In the genomic region with DNA sequence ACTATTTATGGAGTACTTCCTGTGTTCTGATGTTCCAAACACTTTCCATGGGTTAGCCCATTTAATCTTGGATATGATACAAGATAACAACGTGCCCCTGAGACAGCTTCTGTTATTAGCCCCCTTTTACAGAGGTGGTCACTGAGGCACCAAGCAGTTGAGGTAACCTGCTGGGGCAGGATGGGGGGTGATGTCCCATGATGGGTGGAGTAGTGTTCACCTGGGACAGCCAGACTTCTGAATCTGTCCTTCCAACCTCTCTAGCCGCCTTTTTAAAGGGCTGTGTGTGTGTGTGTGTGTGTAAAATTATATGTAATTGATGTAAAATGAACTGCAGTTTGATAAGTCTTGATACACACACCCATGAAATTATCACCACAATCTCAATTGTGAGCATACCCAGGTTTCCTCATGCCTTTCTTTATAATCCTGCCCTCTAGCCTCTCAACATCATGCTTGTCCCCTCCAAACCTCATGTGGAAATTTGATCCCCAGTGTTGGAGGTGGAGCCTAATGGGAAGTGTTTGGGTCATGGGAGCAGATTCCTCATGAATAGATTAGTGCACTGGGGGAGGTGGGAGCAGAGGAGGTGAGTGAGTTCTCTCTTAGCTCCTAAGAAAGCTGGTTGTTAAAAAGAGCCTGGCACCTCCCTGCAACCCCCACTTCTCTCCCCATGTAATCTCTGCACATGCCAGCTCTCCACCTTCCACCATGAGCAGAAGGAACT, we compare ENCODE assay signal across 12 cellular contexts. TPM values are rescaled to one million over a fixed set of nuclear protein-coding genes. Genes with fewer than 3 reads are reported as not detected.
A peak's percentile ranks its signal among the peaks of the same experiment; 100 is the strongest.
DNase-seq lines count a peak whose midpoint lies in the region; ATAC-seq and TF ChIP-seq lines count a peak whose summit lies in the region.
"Had no signal": no experiment of that assay in that cellular context is flagged by ENCODE, and none has a peak within 500 bp of the region (broad histone marks: within the 10 kb centered on the region; RNA-seq: fewer than 3 reads in every experiment).

No MANE protein-coding gene starts in this region.

- peaks cover 0 to 45% (median 34%) of the 10 kb centered on the region in 6 donors for H3K36me3 ChIP-seq in spleen
- peaks cover 0 to 28% of the 10 kb centered on the region in 2 donors for H3K36me3 ChIP-seq in gastrocnemius medialis

- H3K27ac ChIP-seq in spleen (no peak overlapping the region), gastrocnemius medialis (no peak overlapping the region)
- H3K27ac ChIP-seq: left ventricle myocardium inferior, psoas muscle had no signal

- DNase-seq in activated T-cell treated with anti-CD3 and anti-CD28 coated beads, Interleukin-2, amount 50 U/mL, for 24 hours: no peak
- no peak for DNase-seq in activated T-cell treated with anti-CD3 and anti-CD28 coated beads, Interleukin-2, amount 50 U/mL, for 48 hours
- DNase-seq in NCI-H69 (lab: John Stamatoyannopoulos, UW): peak; percentile 42
- DNase-seq in spleen: peak; percentile 10
- DNase-seq in OCI-M1 (lab: John Stamatoyannopoulos, UW): no peak
- no peak for DNase-seq in gastrocnemius medialis
- DNase-seq: AML-193; left ventricle myocardium inferior; NK-92 treated with Interleukin-12 subunit alpha and Interleukin-12 subunit beta, amount 100 ng/mL, for 24 hours; psoas muscle had no signal

- peak overlapping the region; percentile 41 for H3K27ac Mint-ChIP-seq in activated T-cell treated with anti-CD3 and anti-CD28 coated beads, Interleukin-2, amount 50 U/mL, for 24 hours

- H3K4me3 Mint-ChIP-seq in activated T-cell treated with anti-CD3 and anti-CD28 coated beads, Interleukin-2, amount 50 U/mL, for 24 hours: no peak overlapping the region

- ATAC-seq in esophagus mucosa (peak; percentile 19), HG03460 (IDR thresholded peaks at IDR 0.05; ENCODE audit: unreplicated experiment) (no peak), gastrocnemius medialis (no peak)

- H3K4me3 ChIP-seq in spleen (no peak overlapping the region), gastrocnemius medialis (no peak overlapping the region)
- H3K4me3 ChIP-seq: left ventricle myocardium inferior, psoas muscle had no signal

- H3K27me3 ChIP-seq in spleen (replicated peaks in 1 of 7) (no peaks in the 10 kb centered on the region), gastrocnemius medialis (no peaks in the 10 kb centered on the region)

- H3K27me3 Mint-ChIP-seq in activated T-cell treated with anti-CD3 and anti-CD28 coated beads, Interleukin-2, amount 50 U/mL, for 24 hours: no peaks in the 10 kb centered on the region

- intact Hi-C loops in spleen (cut with DNase I; ENCODE audit: low total_unique reads): no loop called here
- intact Hi-C loops in gastrocnemius medialis (cut with DNase I; ENCODE audit: low total_unique reads): no loop called here

- H3K36me3 Mint-ChIP-seq in activated T-cell treated with anti-CD3 and anti-CD28 coated beads, Interleukin-2, amount 50 U/mL, for 24 hours (ENCODE audit: low read depth): peaks cover 42% of the 10 kb centered on the region

- peaks cover 0 to 9% (median 0%) of the 10 kb centered on the region in 6 donors for H3K4me1 ChIP-seq in spleen
- H3K4me1 ChIP-seq in gastrocnemius medialis: peaks cover 0 to 15% of the 10 kb centered on the region in 2 donors
- H3K4me1 ChIP-seq: psoas muscle had no signal

- 82 to 90% (median 84%) methylated on average over 2 of the region's 2 CpGs for WGBS in spleen, 5 donors

- TF ChIP-seq POLR2A in spleen (IDR thresholded peaks at IDR 0.05): no peak
- TF ChIP-seq POLR2A in gastrocnemius medialis (IDR thresholded peaks at IDR 0.05): no peak

- TF ChIP-seq CTCF in spleen (IDR thresholded peaks at IDR 0.05 in 8 of 11, conservative IDR thresholded peaks at IDR 0.05 in 3 of 11): no peak
- TF ChIP-seq CTCF in gastrocnemius medialis (IDR thresholded peaks at IDR 0.05 in 4 of 5, conservative IDR thresholded peaks at IDR 0.05 in 1 of 5): no peak

- H3K9me3 ChIP-seq in spleen: no peaks in the 10 kb centered on the region
- H3K9me3 ChIP-seq in gastrocnemius medialis: no peaks in the 10 kb centered on the region
- H3K9me3 ChIP-seq: left ventricle myocardium inferior, psoas muscle had no signal

- in situ Hi-C loops in gastrocnemius medialis (cut with MboI; ENCODE audit: low sequenced_read_pairs in 4 of 4): no loop called here

- no peaks in the 10 kb centered on the region for H3K9me3 Mint-ChIP-seq in activated T-cell treated with anti-CD3 and anti-CD28 coated beads, Interleukin-2, amount 50 U/mL, for 24 hours

- no peaks in the 10 kb centered on the region for H3K4me1 Mint-ChIP-seq in activated T-cell treated with anti-CD3 and anti-CD28 coated beads, Interleukin-2, amount 50 U/mL, for 24 hours (ENCODE audit: low read depth)

RNA-seq across cellular contexts. Expression of a gene that starts 39.2 kb away (rescaled TPM):
- total RNA-seq in esophagus mucosa (11.0 TPM), spleen (10 to 100 TPM; 11.9 to 16.6 (median 12.5) TPM), gastrocnemius medialis (1 to 10 TPM; 1.4 to 6.5 (median 5.8) TPM)
- polyA plus RNA-seq in spleen: 1 to 10 TPM; 2.2 to 4.0 (median 2.2) TPM

RNA-seq across cellular contexts. Expression of a gene that starts 39.3 kb away (rescaled TPM):
- 18.3 TPM for total RNA-seq in esophagus mucosa
- total RNA-seq in spleen: 10 to 100 TPM; 19.5 to 26.3 (median 21.5) TPM
- 1 to 10 TPM; 3.8 to 7.5 (median 4.7) TPM for polyA plus RNA-seq in spleen
- 10 to 100 TPM; 15.3 to 20.7 (median 18.4) TPM for total RNA-seq in gastrocnemius medialis

RNA-seq across cellular contexts. Expression of a gene that starts 58.8 kb away (rescaled TPM):
- total RNA-seq in esophagus mucosa (42.4 TPM), spleen (10 to 100 TPM; 33.6 to 58.3 (median 42.7) TPM), gastrocnemius medialis (10 to 100 TPM; 18.0 to 22.9 (median 21.0) TPM)
- polyA plus RNA-seq in spleen: 10 to 100 TPM; 12.0 to 13.7 (median 13.3) TPM

Comparison
In these comparisons a context has a peak if more than half of its experiments do, and no peak if none do; other contexts are left out.
1. DNase-seq: peak in NCI-H69 (single experiment) and spleen (single experiment); none in activated T-cell treated with anti-CD3 and anti-CD28 coated beads, Interleukin-2, amount 50 U/mL, for 24 hours (single experiment), activated T-cell treated with anti-CD3 and anti-CD28 coated beads, Interleukin-2, amount 50 U/mL, for 48 hours (0 of 2), OCI-M1 (single experiment) and gastrocnemius medialis (0 of 2).